In genomic region chr1:158274797-158275196, GRCh38 we compare ENCODE assay signal across 18 cellular contexts.
A peak's percentile ranks its signal among the peaks of the same experiment; 100 is the strongest.
DNase-seq lines count a peak whose midpoint lies in the region; ATAC-seq, FAIRE-seq and TF ChIP-seq lines count a peak whose summit lies in the region.
"Had no signal": no experiment of that assay in that cellular context is flagged by ENCODE, and none has a peak within 500 bp of the region (broad histone marks: within the 10 kb centered on the region; RNA-seq: fewer than 3 reads in every experiment).

No MANE protein-coding gene starts in this region.

- H3K79me2 ChIP-seq in Loucy (ENCODE audit: insufficient read depth, low read length), result no peaks in the 10 kb centered on the region

- FAIRE-seq in H54 (lab: Jason Lieb, UNC), result no peak
- FAIRE-seq: D721Med had no signal

- no peak for TF ChIP-seq POLR2A in H54 (IDR thresholded peaks at IDR 0.05; ENCODE audit: low read depth, low read length)

- no peaks in the 10 kb centered on the region for H3K36me3 ChIP-seq in BLaER1 treated with 17β-estradiol and CSF1 and Interleukin-3, amounts not matched to agents 10 nM and 100 nM
- H3K36me3 ChIP-seq in Loucy (ENCODE audit: insufficient read depth, low read length), result no peaks in the 10 kb centered on the region
- H3K36me3 ChIP-seq: thoracic aorta had no signal

- H3K4me3 ChIP-seq in BLaER1 treated with 17β-estradiol and CSF1 and Interleukin-3, amounts not matched to agents 10 nM and 100 nM, result no peak overlapping the region
- peak overlapping the region; percentile 27 for H3K4me3 ChIP-seq in Loucy (ENCODE audit: low read length, poor library complexity, severe bottlenecking)
- H3K4me3 ChIP-seq: coronary artery, thoracic aorta had no signal

- 0 out of 2 replicates have a peak, but pooled peaks have one; percentile 15 for TF ChIP-seq CTCF in Loucy (conservative IDR thresholded peaks at IDR 0.05; ENCODE audit: low read length)

- no peaks in the 10 kb centered on the region for H3K27me3 ChIP-seq in BLaER1 treated with 17β-estradiol and CSF1 and Interleukin-3, amounts not matched to agents 10 nM and 100 nM
- no peaks in the 10 kb centered on the region for H3K27me3 ChIP-seq in Loucy (ENCODE audit: insufficient read depth, low read length, poor library complexity, severe bottlenecking)

- no peak overlapping the region for H3K9ac ChIP-seq in BLaER1 treated with 17β-estradiol and CSF1 and Interleukin-3, amounts not matched to agents 10 nM and 100 nM
- peak overlapping the region; percentile 58 for H3K9ac ChIP-seq in Loucy (ENCODE audit: low read depth, low read length, poor library complexity, severe bottlenecking)

- H2AFZ ChIP-seq in Loucy (ENCODE audit: low read length), result peak overlapping the region; percentile 34

- H3K27ac ChIP-seq in BLaER1 treated with 17β-estradiol and CSF1 and Interleukin-3, amounts not matched to agents 10 nM and 100 nM, result peak overlapping the region in 2 of 11 experiments; percentile 6 to 7; a peak in 2 of 22 replicates
- H3K27ac ChIP-seq: coronary artery, thoracic aorta had no signal

- no peak for DNase-seq in H54 (ENCODE audit: insufficient read length, low spot score)
- DNase-seq in DMS153 treated with DMSO at 0.1 percent for 48 hours (lab: John Stamatoyannopoulos, UW; ENCODE audit: unreplicated experiment), result no peak
- no peak for DNase-seq in SIG-M5 (lab: John Stamatoyannopoulos, UW)
- DNase-seq: activated CD4-positive, alpha-beta memory T cell treated with anti-CD3 and anti-CD28 coated beads, Interleukin-2, amount 10 ng/mL, durations not matched to agents 7 days and 5 days; aorta; erythroblast; head of caudate nucleus; NCI-H2029; posterior cingulate gyrus had no signal

- H3K9me3 ChIP-seq in BLaER1 treated with 17β-estradiol and CSF1 and Interleukin-3, amounts not matched to agents 10 nM and 100 nM (replicated peaks in 1 of 11), result peaks cover 17 to 26% (median 20%) of the 10 kb centered on the region in 11 experiments; a peak in 21 of 22 replicates
- H3K9me3 ChIP-seq in Loucy (ENCODE audit: insufficient read depth, low read depth, low read length), result no peaks in the 10 kb centered on the region; the same call in 1 of the 2 replicates
- H3K9me3 ChIP-seq: thoracic aorta had no signal

- no peaks in the 10 kb centered on the region for H3K9me2 ChIP-seq in Loucy (replicated peaks; ENCODE audit: low read depth, low read length)

- peak overlapping the region; percentile 8 to 60 (median 36) for H3K4me2 ChIP-seq in BLaER1 treated with 17β-estradiol and CSF1 and Interleukin-3, amounts not matched to agents 10 nM and 100 nM
- H3K4me2 ChIP-seq in Loucy (ENCODE audit: low read depth, low read length, poor library complexity, severe bottlenecking), result peak overlapping the region; percentile 58

- H3F3A ChIP-seq in Loucy (ENCODE audit: low read depth), result peaks cover 6% of the 10 kb centered on the region; the same call in 1 of the 2 replicates

- peak; percentile 64 for ATAC-seq in GM19025 (IDR thresholded peaks at IDR 0.05; ENCODE audit: low read depth, unreplicated experiment)
- ATAC-seq in HG02884 (IDR thresholded peaks at IDR 0.05; ENCODE audit: unreplicated experiment), result peak; percentile 63
- no peak for ATAC-seq in SK-N-SH treated with all-trans-retinoic acid at 6 μM for 48 hours
- ATAC-seq: Right ventricle myocardium inferior had no signal

- no peaks in the 10 kb centered on the region for H4K20me1 ChIP-seq in BLaER1 treated with 17β-estradiol and CSF1 and Interleukin-3, amounts not matched to agents 10 nM and 100 nM
- no peaks in the 10 kb centered on the region for H4K20me1 ChIP-seq in Loucy (ENCODE audit: insufficient read depth, low read length, poor library complexity, severe bottlenecking)

- H3K4me1 ChIP-seq in BLaER1 treated with 17β-estradiol and CSF1 and Interleukin-3, amounts not matched to agents 10 nM and 100 nM, result peaks cover 13 to 22% (median 14%) of the 10 kb centered on the region in 10 experiments
- peaks cover 45% of the 10 kb centered on the region for H3K4me1 ChIP-seq in Loucy (ENCODE audit: insufficient read depth, low read length, poor library complexity, severe bottlenecking)

TF ChIP-seq in SK-N-SH treated with all-trans-retinoic acid at 6 μM for 48 hours, 23 proteins besides CTCF, POLR2A, EP300 and RAD21 (continues in another document):
- TF ChIP-seq ZNF565 (CRISPR knock-in tag; conservative IDR thresholded peaks at IDR 0.05; ENCODE audit: low read depth) (no peak), ZFP3 (CRISPR knock-in tag; IDR thresholded peaks at IDR 0.05) (no peak), POU6F1 (CRISPR knock-in tag; IDR thresholded peaks at IDR 0.05; ENCODE audit: borderline replicate concordance, low read depth) (no peak), PATZ1 (CRISPR knock-in tag; IDR thresholded peaks at IDR 0.05; ENCODE audit: borderline replicate concordance) (no peak), PPARA (CRISPR knock-in tag; IDR thresholded peaks at IDR 0.05; ENCODE audit: borderline replicate concordance) (no peak), RARB (CRISPR knock-in tag; IDR thresholded peaks at IDR 0.05) (no peak), ZNF70 (CRISPR knock-in tag; IDR thresholded peaks at IDR 0.05) (no peak), ISL1 (CRISPR knock-in tag; IDR thresholded peaks at IDR 0.05) (no peak), SNAI2 (CRISPR knock-in tag; IDR thresholded peaks at IDR 0.05) (no peak), ZC3H10 (CRISPR knock-in tag; IDR thresholded peaks at IDR 0.05) (no peak), GLIS3 (CRISPR knock-in tag; IDR thresholded peaks at IDR 0.05) (no peak), TSHZ2 (CRISPR knock-in tag; IDR thresholded peaks at IDR 0.05) (no peak), TCF4 (CRISPR knock-in tag; IDR thresholded peaks at IDR 0.05; ENCODE audit: borderline replicate concordance) (no peak), BACH2 (CRISPR knock-in tag; IDR thresholded peaks at IDR 0.05; ENCODE audit: borderline replicate concordance) (no peak), ARNTL (CRISPR knock-in tag; IDR thresholded peaks at IDR 0.05; ENCODE audit: borderline replicate concordance, low read depth) (no peak), CREB5 (CRISPR knock-in tag; IDR thresholded peaks at IDR 0.05; ENCODE audit: low read depth) (no peak)
